In genomic region chr9:137198748-137199276, GRCh38 we compare ENCODE assay signal across 11 cellular contexts. TPM values are rescaled to one million over a fixed set of nuclear protein-coding genes. Genes with fewer than 3 reads are reported as not detected.
DNase-seq lines count a peak whose midpoint lies in the region; ATAC-seq, FAIRE-seq and TF ChIP-seq lines count a peak whose summit lies in the region.
"Had no signal": no experiment of that assay in that cellular context is flagged by ENCODE, and none has a peak within 500 bp of the region (broad histone marks: within the 10 kb centered on the region; RNA-seq: fewer than 3 reads in every experiment).

No MANE protein-coding gene starts in this region.

- no peak for DNase-seq in activated T-cell treated with anti-CD3 and anti-CD28 coated beads, Interleukin-2, amount 50 U/mL, for 72 hours
- DNase-seq in activated T-cell treated with anti-CD3 and anti-CD28 coated beads, Interleukin-2, amount 50 U/mL, for 48 hours: no peak
- DNase-seq in kidney (no peak), amniotic stem cell (lab: John Stamatoyannopoulos, UW) (no peak)
- DNase-seq: activated CD8-positive, alpha-beta memory T cell treated with anti-CD3 and anti-CD28 coated beads for 24 hours; NCI-H82 had no signal

- peaks cover 16 to 51% of the 10 kb centered on the region in 2 donors for H3K4me1 ChIP-seq in kidney (ENCODE audit: control insufficient read depth in 1 of 2, insufficient read depth in 1 of 2, low read depth in 1 of 2, low read length in 2 of 2)

- peak overlapping the region; percentile 63 to 77 for H3K27ac ChIP-seq in kidney (ENCODE audit: low read depth in 2 of 2, low read length in 2 of 2)
- peak overlapping the region; percentile 100 for H3K27ac ChIP-seq in temporal lobe (ENCODE audit: low read depth, low read length)

- TF ChIP-seq CTCF in kidney (IDR thresholded peaks at IDR 0.05; ENCODE audit: borderline replicate concordance, extremely low read depth, insufficient read depth): no peak

- H3K4me3 Mint-ChIP-seq in activated T-cell treated with anti-CD3 and anti-CD28 coated beads, Interleukin-2, amount 50 U/mL, for 72 hours: peak overlapping the region; percentile 18 to 84
- H3K4me3 Mint-ChIP-seq in activated T-helper 17 cell treated with anti-CD3 and anti-CD28 coated beads, Interleukin-2, amount 50 U/mL, for 72 hours: peak overlapping the region; percentile 69

- no peak overlapping the region for H3K27ac Mint-ChIP-seq in activated T-cell treated with anti-CD3 and anti-CD28 coated beads, Interleukin-2, amount 50 U/mL, for 72 hours
- H3K27ac Mint-ChIP-seq in activated T-helper 17 cell treated with anti-CD3 and anti-CD28 coated beads, Interleukin-2, amount 50 U/mL, for 72 hours: no peak overlapping the region

- H3K9me3 Mint-ChIP-seq in activated T-cell treated with anti-CD3 and anti-CD28 coated beads, Interleukin-2, amount 50 U/mL, for 72 hours: no peaks in the 10 kb centered on the region
- no peaks in the 10 kb centered on the region for H3K9me3 Mint-ChIP-seq in activated T-helper 17 cell treated with anti-CD3 and anti-CD28 coated beads, Interleukin-2, amount 50 U/mL, for 72 hours

- H3K27me3 Mint-ChIP-seq in activated T-cell treated with anti-CD3 and anti-CD28 coated beads, Interleukin-2, amount 50 U/mL, for 72 hours (ENCODE audit: low read depth): no peaks in the 10 kb centered on the region
- no peaks in the 10 kb centered on the region for H3K27me3 Mint-ChIP-seq in activated T-helper 17 cell treated with anti-CD3 and anti-CD28 coated beads, Interleukin-2, amount 50 U/mL, for 72 hours

- peaks cover 26% of the 10 kb centered on the region for H3K4me1 Mint-ChIP-seq in activated T-cell treated with anti-CD3 and anti-CD28 coated beads, Interleukin-2, amount 50 U/mL, for 72 hours (ENCODE audit: low read depth)
- H3K4me1 Mint-ChIP-seq in activated T-helper 17 cell treated with anti-CD3 and anti-CD28 coated beads, Interleukin-2, amount 50 U/mL, for 72 hours: no peaks in the 10 kb centered on the region

- H3K36me3 Mint-ChIP-seq in activated T-cell treated with anti-CD3 and anti-CD28 coated beads, Interleukin-2, amount 50 U/mL, for 72 hours (ENCODE audit: insufficient read depth in 2 of 2): peaks cover 0 to 1% of the 10 kb centered on the region in 2 donors
- no peaks in the 10 kb centered on the region for H3K36me3 Mint-ChIP-seq in activated T-helper 17 cell treated with anti-CD3 and anti-CD28 coated beads, Interleukin-2, amount 50 U/mL, for 72 hours (ENCODE audit: low read depth)

- ATAC-seq in activated T-cell treated with anti-CD3 and anti-CD28 coated beads, Interleukin-2, amount 50 U/mL, for 72 hours (replicated peaks in 1 of 2): no peak
- no peak for ATAC-seq in activated T-helper 17 cell treated with anti-CD3 and anti-CD28 coated beads, Interleukin-2, amount 50 U/mL, for 72 hours (replicated peaks)
- ATAC-seq in HG03442 (IDR thresholded peaks at IDR 0.05; ENCODE audit: unreplicated experiment) (no peak), GM18519 (IDR thresholded peaks at IDR 0.05; ENCODE audit: low FRiP score, unreplicated experiment) (no peak)

- no peaks in the 10 kb centered on the region for H3K9me3 ChIP-seq in kidney (ENCODE audit: control insufficient read depth in 1 of 2, low read length in 2 of 2)

- no peaks in the 10 kb centered on the region for H3K36me3 ChIP-seq in kidney (ENCODE audit: control insufficient read depth in 1 of 2, insufficient read depth in 2 of 2, low read length in 2 of 2)

- FAIRE-seq in kidney (lab: Jason Lieb, UNC): no peak
- FAIRE-seq: endometrium had no signal

- H3K9ac ChIP-seq in kidney (ENCODE audit: low read length in 2 of 2): peak overlapping the region; percentile 41 to 46

- peak overlapping the region; percentile 48 to 67 for H3K4me3 ChIP-seq in kidney (ENCODE audit: low read length in 2 of 2)

- intact Hi-C loops in kidney (cut with DNase I): no loop called here

RNA-seq across cellular contexts. Expression of gene TPRN, which starts 1.7 kb away (rescaled TPM):
- total RNA-seq in activated T-cell treated with anti-CD3 and anti-CD28 coated beads, Interleukin-2, amount 50 U/mL, for 72 hours: 10 to 100 TPM; 13.3 to 19.9 TPM
- 1 to 10 TPM; 5.5 to 9.4 TPM for total RNA-seq in activated T-helper 17 cell treated with anti-CD3 and anti-CD28 coated beads, Interleukin-2, amount 50 U/mL, for 72 hours
- 49.5 TPM for total RNA-seq in kidney
- polyA plus RNA-seq in kidney (ENCODE audit: insufficient read depth, low read depth, low replicate concordance): 47.2 TPM
- 5.4 TPM for total RNA-seq in temporal lobe

RNA-seq across cellular contexts. Expression of gene TMEM203, which starts 6.6 kb away (rescaled TPM):
- 10 to 100 TPM; 27.4 to 33.3 TPM for total RNA-seq in activated T-cell treated with anti-CD3 and anti-CD28 coated beads, Interleukin-2, amount 50 U/mL, for 72 hours
- total RNA-seq in activated T-helper 17 cell treated with anti-CD3 and anti-CD28 coated beads, Interleukin-2, amount 50 U/mL, for 72 hours: 10 to 100 TPM; 19.3 to 27.3 TPM
- total RNA-seq in kidney (36.3 TPM), temporal lobe (21.9 TPM)
- 53.5 TPM for polyA plus RNA-seq in kidney (ENCODE audit: insufficient read depth, low read depth, low replicate concordance)

RNA-seq across cellular contexts. Expression of gene NDOR1, which starts 6.7 kb away (rescaled TPM):
- total RNA-seq in activated T-cell treated with anti-CD3 and anti-CD28 coated beads, Interleukin-2, amount 50 U/mL, for 72 hours: 10 to 100 TPM; 43.3 to 50.9 TPM
- 10 to 100 TPM; 20.5 to 40.2 TPM for total RNA-seq in activated T-helper 17 cell treated with anti-CD3 and anti-CD28 coated beads, Interleukin-2, amount 50 U/mL, for 72 hours
- total RNA-seq in kidney (17.8 TPM), temporal lobe (3.4 TPM)
- 5.9 TPM for polyA plus RNA-seq in kidney (ENCODE audit: insufficient read depth, low read depth, low replicate concordance)

RNA-seq across cellular contexts. Expression of gene SSNA1, which starts 10.3 kb away (rescaled TPM):
- 10 to 100 TPM; 64.1 to 84.5 TPM for total RNA-seq in activated T-cell treated with anti-CD3 and anti-CD28 coated beads, Interleukin-2, amount 50 U/mL, for 72 hours
- 10 to 100 TPM; 43.7 to 84.7 TPM for total RNA-seq in activated T-helper 17 cell treated with anti-CD3 and anti-CD28 coated beads, Interleukin-2, amount 50 U/mL, for 72 hours
- total RNA-seq in kidney: 52.5 TPM
- polyA plus RNA-seq in kidney (ENCODE audit: insufficient read depth, low read depth, low replicate concordance): 131 TPM
- total RNA-seq in temporal lobe: 15.7 TPM

RNA-seq across cellular contexts. Expression of gene ANAPC2, which starts 10.5 kb away (rescaled TPM):
- total RNA-seq in activated T-cell treated with anti-CD3 and anti-CD28 coated beads, Interleukin-2, amount 50 U/mL, for 72 hours: 10 to 100 TPM; 56.9 to 63.5 TPM
- total RNA-seq in activated T-helper 17 cell treated with anti-CD3 and anti-CD28 coated beads, Interleukin-2, amount 50 U/mL, for 72 hours: 10 to 100 TPM; 50.6 to 53.1 TPM
- total RNA-seq in kidney (57.2 TPM), temporal lobe (22.1 TPM)
- polyA plus RNA-seq in kidney (ENCODE audit: insufficient read depth, low read depth, low replicate concordance): 19.9 TPM
